ENCODE assay signal across 19 cellular contexts in the genomic region with DNA sequence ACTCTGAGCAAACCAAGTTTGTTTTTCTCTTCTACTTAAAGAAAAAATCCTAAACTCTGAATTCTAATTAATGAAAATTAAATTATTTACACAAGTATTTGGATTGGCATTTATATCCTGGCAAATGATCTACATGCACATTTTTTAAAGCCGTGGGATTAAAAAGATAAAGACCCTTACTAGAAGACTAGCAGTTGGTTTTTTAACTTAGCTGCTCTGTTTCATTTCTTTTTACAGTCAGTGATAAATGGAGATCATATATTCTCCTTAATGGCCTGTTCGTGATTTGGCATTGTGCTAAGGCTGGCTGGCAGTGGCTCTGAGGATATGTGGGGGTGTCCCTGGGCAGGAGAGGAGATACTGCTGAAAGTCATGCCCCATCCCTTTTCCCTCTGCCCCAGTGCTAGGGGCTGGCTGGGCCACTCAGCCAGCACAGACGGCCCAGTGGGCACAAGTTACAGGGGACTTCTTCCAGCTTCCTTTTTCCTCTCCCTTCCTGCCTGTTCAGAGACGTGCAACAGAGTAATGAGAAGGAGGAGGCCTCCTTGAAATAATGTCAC.
DNase-seq lines count a peak whose midpoint lies in the region; ATAC-seq and TF ChIP-seq lines count a peak whose summit lies in the region.
"Had no signal": no experiment of that assay in that cellular context is flagged by ENCODE, and none has a peak within 500 bp of the region (broad histone marks: within the 10 kb centered on the region; RNA-seq: fewer than 3 reads in every experiment).

No MANE protein-coding gene starts in this region.

- H3K27me3 ChIP-seq in adipocyte (replicated peaks; ENCODE audit: control insufficient read depth, insufficient read depth, low read length) (no peaks in the 10 kb centered on the region), iPS-20b (ENCODE audit: insufficient read depth, low read length) (no peaks in the 10 kb centered on the region), skeletal muscle satellite cell (ENCODE audit: control insufficient read depth, insufficient read depth, low read length) (no peaks in the 10 kb centered on the region), neural progenitor cell (no peaks in the 10 kb centered on the region)

- H3K9me3 ChIP-seq in adipocyte (ENCODE audit: control insufficient read depth, low read length): no peaks in the 10 kb centered on the region
- H3K9me3 ChIP-seq in iPS-20b (ENCODE audit: insufficient read depth, low read depth, low read length): no peaks in the 10 kb centered on the region
- no peaks in the 10 kb centered on the region for H3K9me3 ChIP-seq in skeletal muscle satellite cell (replicated peaks; ENCODE audit: low read length)
- no peaks in the 10 kb centered on the region for H3K9me3 ChIP-seq in neural progenitor cell (ENCODE audit: low read depth)
- H3K9me3 ChIP-seq: A549, HAP-1 had no signal

- no peak overlapping the region for H3K27ac Mint-ChIP-seq in neural progenitor cell
- H3K27ac Mint-ChIP-seq in activated T-helper 17 cell treated with anti-CD3 and anti-CD28 coated beads, Interleukin-2, amount 50 U/mL, for 72 hours: no peak overlapping the region
- H3K27ac Mint-ChIP-seq in activated CD4-positive, alpha-beta T cell treated with anti-CD3 and anti-CD28 coated beads, Interleukin-2, amount 10 ng/mL, durations not matched to agents 7 days and 5 days: no peak overlapping the region
- H3K27ac Mint-ChIP-seq: IgD-negative memory B cell had no signal

- no peak for TF ChIP-seq CTCF in neural progenitor cell (IDR thresholded peaks at IDR 0.05)

- H3K36me3 ChIP-seq in adipocyte (ENCODE audit: control insufficient read depth, insufficient read depth, low read length, severe bottlenecking): no peaks in the 10 kb centered on the region
- H3K36me3 ChIP-seq in iPS-20b (ENCODE audit: insufficient read depth, low read depth, low read length): no peaks in the 10 kb centered on the region
- no peaks in the 10 kb centered on the region for H3K36me3 ChIP-seq in skeletal muscle satellite cell (ENCODE audit: insufficient read depth, low read length)
- no peaks in the 10 kb centered on the region for H3K36me3 ChIP-seq in neural progenitor cell
- H3K36me3 ChIP-seq: HAP-1 had no signal

- H4K20me1 ChIP-seq in neural progenitor cell (ENCODE audit: low read depth): no peaks in the 10 kb centered on the region

- H3K4me3 Mint-ChIP-seq in neural progenitor cell: no peak overlapping the region
- H3K4me3 Mint-ChIP-seq in activated T-helper 17 cell treated with anti-CD3 and anti-CD28 coated beads, Interleukin-2, amount 50 U/mL, for 72 hours: no peak overlapping the region
- no peak overlapping the region for H3K4me3 Mint-ChIP-seq in activated CD4-positive, alpha-beta T cell treated with anti-CD3 and anti-CD28 coated beads, Interleukin-2, amount 10 ng/mL, durations not matched to agents 7 days and 5 days
- H3K4me3 Mint-ChIP-seq: CD8-positive, alpha-beta memory T cell; IgD-negative memory B cell had no signal

- CTCF ChIA-PET in activated CD4-positive, alpha-beta T cell treated with anti-CD3 and anti-CD28 coated beads, Interleukin-2, amount 10 ng/mL, durations not matched to agents 7 days and 5 days (lab: Charles Lee): no interaction called here

- no peak overlapping the region for H2AFZ ChIP-seq in neural progenitor cell (replicated peaks)

- peaks cover 4% of the 10 kb centered on the region for H3K4me1 Mint-ChIP-seq in neural progenitor cell
- peaks cover 21% of the 10 kb centered on the region for H3K4me1 Mint-ChIP-seq in activated T-helper 17 cell treated with anti-CD3 and anti-CD28 coated beads, Interleukin-2, amount 50 U/mL, for 72 hours
- peaks cover 12% of the 10 kb centered on the region for H3K4me1 Mint-ChIP-seq in activated CD4-positive, alpha-beta T cell treated with anti-CD3 and anti-CD28 coated beads, Interleukin-2, amount 10 ng/mL, durations not matched to agents 7 days and 5 days

- H3K27ac ChIP-seq in iPS-20b (ENCODE audit: low read length) (no peak overlapping the region), neural progenitor cell (no peak overlapping the region)
- H3K27ac ChIP-seq: A549 had no signal

- H3K4me1 ChIP-seq in adipocyte (ENCODE audit: control insufficient read depth, insufficient read depth, low read length) (peaks cover 35% of the 10 kb centered on the region), iPS-20b (ENCODE audit: insufficient read depth, low read length) (peaks cover 3% of the 10 kb centered on the region), skeletal muscle satellite cell (ENCODE audit: control insufficient read depth, insufficient read depth, low read length) (peaks cover 23% of the 10 kb centered on the region), neural progenitor cell (peaks cover 12% of the 10 kb centered on the region)
- H3K4me1 ChIP-seq: A549, HAP-1 had no signal

- H3K4me2 ChIP-seq in skeletal muscle satellite cell (ENCODE audit: low read length) (peak overlapping the region; percentile 34), neural progenitor cell (no peak overlapping the region)
- H3K4me2 ChIP-seq: A549 had no signal

- POLR2A ChIA-PET in activated CD4-positive, alpha-beta T cell treated with anti-CD3 and anti-CD28 coated beads, Interleukin-2, amount 10 ng/mL, durations not matched to agents 7 days and 5 days (lab: Charles Lee): no interaction called here

- no peaks in the 10 kb centered on the region for H3K79me2 ChIP-seq in neural progenitor cell (ENCODE audit: low read depth)

- ATAC-seq in activated T-helper 17 cell treated with anti-CD3 and anti-CD28 coated beads, Interleukin-2, amount 50 U/mL, for 72 hours (replicated peaks): no peak
- ATAC-seq: A549 had no signal

- DNase-seq in GM03348 (ENCODE audit: low spot score) (peak; percentile 42), adipocyte (ENCODE audit: low read depth) (no peak), neural progenitor cell (ENCODE audit: low spot score) (no peak), NCI-H146 (lab: John Stamatoyannopoulos, UW) (no peak)
- DNase-seq in activated CD4-positive, alpha-beta T cell treated with anti-CD3 and anti-CD28 coated beads, Interleukin-2, amount 10 ng/mL, durations not matched to agents 7 days and 5 days: no peak
- DNase-seq: C1 segment of cervical spinal cord; CD8-positive, alpha-beta memory T cell; Karpas-422; NCI-H1417 treated with DMSO at 0.1 percent for 48 hours; NCI-H1930; NCI-H226; NCI-H524; SHP77 treated with DMSO at 0.1 percent for 48 hours had no signal

- no peaks in the 10 kb centered on the region for H3K9me3 Mint-ChIP-seq in neural progenitor cell
- H3K9me3 Mint-ChIP-seq in activated T-helper 17 cell treated with anti-CD3 and anti-CD28 coated beads, Interleukin-2, amount 50 U/mL, for 72 hours: no peaks in the 10 kb centered on the region
- no peaks in the 10 kb centered on the region for H3K9me3 Mint-ChIP-seq in activated CD4-positive, alpha-beta T cell treated with anti-CD3 and anti-CD28 coated beads, Interleukin-2, amount 10 ng/mL, durations not matched to agents 7 days and 5 days
- H3K9me3 Mint-ChIP-seq: CD8-positive, alpha-beta memory T cell; IgD-negative memory B cell had no signal

- H3K27me3 Mint-ChIP-seq in neural progenitor cell (ENCODE audit: insufficient read depth, low read depth): peaks cover 2% of the 10 kb centered on the region
- H3K27me3 Mint-ChIP-seq in activated T-helper 17 cell treated with anti-CD3 and anti-CD28 coated beads, Interleukin-2, amount 50 U/mL, for 72 hours: no peaks in the 10 kb centered on the region
- peaks cover 9% of the 10 kb centered on the region for H3K27me3 Mint-ChIP-seq in activated CD4-positive, alpha-beta T cell treated with anti-CD3 and anti-CD28 coated beads, Interleukin-2, amount 10 ng/mL, durations not matched to agents 7 days and 5 days

- H3K4me3 ChIP-seq in adipocyte (ENCODE audit: low read length) (no peak overlapping the region), iPS-20b (ENCODE audit: low read length) (no peak overlapping the region), skeletal muscle satellite cell (ENCODE audit: low read length) (no peak overlapping the region), neural progenitor cell (no peak overlapping the region)
- H3K4me3 ChIP-seq: A549, HAP-1 had no signal

- no peaks in the 10 kb centered on the region for H3F3A ChIP-seq in neural progenitor cell (ENCODE audit: low read depth)

- H3K9ac ChIP-seq in adipocyte (ENCODE audit: low read length) (peak overlapping the region; percentile 7), iPS-20b (ENCODE audit: low read depth, low read length) (peak overlapping the region; percentile 18; the same call in 1 of the 2 replicates), skeletal muscle satellite cell (ENCODE audit: low read depth, low read length) (no peak overlapping the region), neural progenitor cell (no peak overlapping the region)

- no peaks in the 10 kb centered on the region for H3K36me3 Mint-ChIP-seq in neural progenitor cell
- H3K36me3 Mint-ChIP-seq in activated T-helper 17 cell treated with anti-CD3 and anti-CD28 coated beads, Interleukin-2, amount 50 U/mL, for 72 hours (ENCODE audit: low read depth): no peaks in the 10 kb centered on the region
- H3K36me3 Mint-ChIP-seq in activated CD4-positive, alpha-beta T cell treated with anti-CD3 and anti-CD28 coated beads, Interleukin-2, amount 10 ng/mL, durations not matched to agents 7 days and 5 days (ENCODE audit: low read depth): no peaks in the 10 kb centered on the region
- H3K36me3 Mint-ChIP-seq: CD8-positive, alpha-beta memory T cell had no signal

Comparison
In these comparisons a context has a peak if more than half of its experiments do, and no peak if none do; other contexts are left out.
1. H3K9ac ChIP-seq: peak in adipocyte (single experiment) and iPS-20b (single experiment); none in skeletal muscle satellite cell (single experiment) and neural progenitor cell (single experiment).